ENCODE assay signal across 8 cellular contexts in the genomic region with DNA sequence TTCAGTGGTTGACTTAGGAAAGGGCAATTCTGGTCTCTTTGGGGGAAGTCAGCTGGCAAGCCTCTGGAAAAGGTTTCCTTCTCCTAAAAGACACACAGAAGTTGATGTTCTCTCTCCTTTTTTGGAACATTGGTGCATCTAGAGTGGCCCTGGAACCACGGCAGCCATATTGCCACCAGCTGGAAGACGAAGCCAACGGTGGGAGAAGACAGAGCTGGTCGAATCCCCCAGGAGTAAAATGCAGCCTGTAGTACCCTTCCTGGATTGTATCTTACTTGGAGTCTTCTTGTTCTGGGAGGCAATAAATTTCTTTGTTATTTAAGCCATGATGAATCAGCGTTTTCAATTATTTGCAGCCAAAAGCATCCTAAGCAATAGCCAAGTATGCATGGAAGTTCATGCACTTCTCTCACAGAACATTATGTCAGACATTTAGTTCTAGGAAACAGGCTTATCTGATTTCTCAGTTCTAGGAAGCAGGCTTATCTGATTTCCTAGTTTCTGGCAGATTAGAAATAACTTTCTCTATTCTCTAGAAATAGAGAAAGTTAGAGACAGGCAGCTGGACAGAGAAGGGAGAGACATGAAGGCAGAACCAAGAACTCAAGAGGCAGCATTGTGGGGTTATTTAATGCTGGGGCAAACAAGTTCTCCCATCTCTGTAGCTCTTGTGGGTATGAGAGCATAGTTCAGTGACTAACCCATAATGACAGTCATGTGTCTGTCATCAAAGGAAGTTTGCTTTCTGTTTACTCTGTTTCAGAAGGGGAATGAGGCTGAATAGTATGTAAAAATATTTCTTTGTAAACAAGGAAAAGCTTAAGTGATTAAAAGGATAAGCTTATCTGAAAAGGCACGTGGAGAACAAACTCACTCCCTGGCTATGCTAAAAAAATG. TPM values are rescaled to one million over a fixed set of nuclear protein-coding genes. Genes with fewer than 3 reads are reported as not detected.
A peak's percentile ranks its signal among the peaks of the same experiment; 100 is the strongest.
DNase-seq lines count a peak whose midpoint lies in the region; ATAC-seq lines count a peak whose summit lies in the region.

No MANE protein-coding gene starts in this region.

- peak overlapping the region; percentile 48 for H3K27ac ChIP-seq in muscle layer of duodenum (ENCODE audit: low read length)

- H3K27ac Mint-ChIP-seq in activated naive CD4-positive, alpha-beta T cell treated with anti-CD3 and anti-CD28 coated beads, Interleukin-2, amount 50 U/mL, for 72 hours: peak overlapping the region; percentile 84 to 97

- H3K4me1 ChIP-seq in muscle layer of duodenum (ENCODE audit: control insufficient read depth in 1 of 2, insufficient read depth in 2 of 2, low read length in 2 of 2): peaks cover 0 to 8% of the 10 kb centered on the region in 2 donors

- ATAC-seq in GM21390 (IDR thresholded peaks at IDR 0.05; ENCODE audit: unreplicated experiment): peak; percentile 73
- peak; percentile 63 for ATAC-seq in HG03575 (IDR thresholded peaks at IDR 0.05; ENCODE audit: extremely low read depth, insufficient number of reproducible peaks, low FRiP score, unreplicated experiment)
- peak; percentile 85 to 87 for ATAC-seq in activated naive CD4-positive, alpha-beta T cell treated with anti-CD3 and anti-CD28 coated beads, Interleukin-2, amount 50 U/mL, for 72 hours

- H3K36me3 Mint-ChIP-seq in activated naive CD4-positive, alpha-beta T cell treated with anti-CD3 and anti-CD28 coated beads, Interleukin-2, amount 50 U/mL, for 72 hours: no peaks in the 10 kb centered on the region

- H3K27me3 ChIP-seq in muscle layer of duodenum (ENCODE audit: low read depth, low read length): no peaks in the 10 kb centered on the region

- H3K9me3 ChIP-seq in muscle layer of duodenum (ENCODE audit: control insufficient read depth in 1 of 2, low read length in 2 of 2): no peaks in the 10 kb centered on the region

- no peaks in the 10 kb centered on the region for H3K36me3 ChIP-seq in muscle layer of duodenum (ENCODE audit: control insufficient read depth in 1 of 2, insufficient read depth in 2 of 2, low read length in 2 of 2)

- no peaks in the 10 kb centered on the region for H3K9me3 Mint-ChIP-seq in activated naive CD4-positive, alpha-beta T cell treated with anti-CD3 and anti-CD28 coated beads, Interleukin-2, amount 50 U/mL, for 72 hours

- DNase-seq in GM04503 (ENCODE audit: low read depth) (peak; percentile 44), occipital lobe (lab: John Stamatoyannopoulos, UW) (no peak), NCI-H2171 (lab: John Stamatoyannopoulos, UW) (no peak)
- DNase-seq in activated naive CD4-positive, alpha-beta T cell treated with anti-CD3 and anti-CD28 coated beads, Interleukin-2, amount 50 U/mL, for 72 hours (ENCODE audit: low spot score in 2 of 2): no peak
- DNase-seq in activated CD8-positive, alpha-beta memory T cell treated with anti-CD3 and anti-CD28 coated beads, Interleukin-2, amount 50 U/mL, for 48 hours: no peak

- H3K4me3 ChIP-seq in muscle layer of duodenum (ENCODE audit: low read depth in 1 of 2, low read length in 2 of 2): no peak overlapping the region

RNA-seq across cellular contexts. Expression of a gene that starts 40.5 kb away (rescaled TPM):
- total RNA-seq in activated naive CD4-positive, alpha-beta T cell treated with anti-CD3 and anti-CD28 coated beads, Interleukin-2, amount 50 U/mL, for 72 hours: 10 to 100 TPM; 53.7 to 59.7 TPM
- 9.2 TPM for total RNA-seq in occipital lobe
